In genomic region chr11:119095066-119095880, GRCh38 we compare ENCODE assay signal across 8 cellular contexts. TPM values are rescaled to one million over a fixed set of nuclear protein-coding genes. Genes with fewer than 3 reads are reported as not detected.
DNase-seq lines count a peak whose midpoint lies in the region; ATAC-seq and TF ChIP-seq lines count a peak whose summit lies in the region.

No MANE protein-coding gene starts in this region.

- H3K36me3 ChIP-seq in osteoblast (ENCODE audit: insufficient read depth, low read length) (peaks cover 54% of the 10 kb centered on the region), thoracic aorta (peaks cover 18% of the 10 kb centered on the region)

- TF ChIP-seq CTCF in GM12865 (IDR thresholded peaks at IDR 0.05; ENCODE audit: insufficient read depth, low read depth, low read length, missing control alignments) = no peak
- TF ChIP-seq CTCF in osteoblast (IDR thresholded peaks at IDR 0.05; ENCODE audit: extremely low read depth, low read depth, low read length) = peak; percentile 4
- no peak for TF ChIP-seq CTCF in thoracic aorta (IDR thresholded peaks at IDR 0.05)

- H3K27me3 ChIP-seq in osteoblast (ENCODE audit: insufficient read depth, low read length) = no peaks in the 10 kb centered on the region
- H3K27me3 ChIP-seq in thoracic aorta (replicated peaks; ENCODE audit: insufficient read depth) = no peaks in the 10 kb centered on the region

- ATAC-seq in HG02759 (IDR thresholded peaks at IDR 0.05; ENCODE audit: unreplicated experiment) (peak; percentile 85), thoracic aorta (ENCODE audit: insufficient number of reproducible peaks, low FRiP score, low read depth) (peak; percentile 97)
- peak; percentile 80 for ATAC-seq in activated naive CD8-positive, alpha-beta T cell treated with anti-CD3 and anti-CD28 coated beads, Interleukin-2, amount 10 ng/mL, durations not matched to agents 7 days and 5 days (ENCODE audit: low read depth)

- H3K27ac ChIP-seq in osteoblast (ENCODE audit: low read depth, low read length) (peak overlapping the region; percentile 80), thoracic aorta (peak overlapping the region; percentile 88 to 95)

- peaks cover 38% of the 10 kb centered on the region for H3K36me3 Mint-ChIP-seq in activated naive CD8-positive, alpha-beta T cell treated with anti-CD3 and anti-CD28 coated beads, Interleukin-2, amount 10 ng/mL, durations not matched to agents 7 days and 5 days

- DNase-seq in GM12865 (ENCODE audit: low read depth) (peak; percentile 100), NCI-H1105 treated with DMSO at 0.1 percent for 48 hours (lab: John Stamatoyannopoulos, UW) (peak; percentile 100), SKM-1 treated with dmso at 0.1 percent for 144 hours (lab: John Stamatoyannopoulos, UW; ENCODE audit: unreplicated experiment) (peak; percentile 94), head of caudate nucleus (peak; percentile 99 to 100 (median 100)), osteoblast (ENCODE audit: insufficient read length, low spot score, missing footprints) (peak; percentile 99), thoracic aorta (ENCODE audit: low spot score) (peak; percentile 97)
- DNase-seq in activated naive CD8-positive, alpha-beta T cell treated with anti-CD3 and anti-CD28 coated beads, Interleukin-2, amount 10 ng/mL, durations not matched to agents 7 days and 5 days = peak; percentile 99

- peaks cover 47% of the 10 kb centered on the region for H3K79me2 ChIP-seq in osteoblast (ENCODE audit: insufficient read depth, low read length)

- peak overlapping the region; percentile 61 for H3K4me3 ChIP-seq in GM12865 (ENCODE audit: low read depth, low read length)
- H3K4me3 ChIP-seq in osteoblast (ENCODE audit: insufficient read depth, low read length) = peak overlapping the region; percentile 88
- peak overlapping the region; percentile 86 for H3K4me3 ChIP-seq in thoracic aorta

- no peaks in the 10 kb centered on the region for H3K27me3 Mint-ChIP-seq in activated naive CD8-positive, alpha-beta T cell treated with anti-CD3 and anti-CD28 coated beads, Interleukin-2, amount 10 ng/mL, durations not matched to agents 7 days and 5 days

- no peaks in the 10 kb centered on the region for H3K9me3 ChIP-seq in osteoblast (ENCODE audit: low read depth, low read length)
- H3K9me3 ChIP-seq in thoracic aorta = no peaks in the 10 kb centered on the region

- H3K4me3 Mint-ChIP-seq in activated naive CD8-positive, alpha-beta T cell treated with anti-CD3 and anti-CD28 coated beads, Interleukin-2, amount 10 ng/mL, durations not matched to agents 7 days and 5 days = peak overlapping the region; percentile 91

- H3K4me1 Mint-ChIP-seq in activated naive CD8-positive, alpha-beta T cell treated with anti-CD3 and anti-CD28 coated beads, Interleukin-2, amount 10 ng/mL, durations not matched to agents 7 days and 5 days = peaks cover 46% of the 10 kb centered on the region

- peak overlapping the region; percentile 92 for H3K27ac Mint-ChIP-seq in activated naive CD8-positive, alpha-beta T cell treated with anti-CD3 and anti-CD28 coated beads, Interleukin-2, amount 10 ng/mL, durations not matched to agents 7 days and 5 days

- intact Hi-C loops in head of caudate nucleus (cut with DNase I) = no loop called here

- peaks cover 15% of the 10 kb centered on the region for H4K20me1 ChIP-seq in osteoblast (ENCODE audit: insufficient read depth, low read length)

- peak overlapping the region; percentile 93 for H3K4me2 ChIP-seq in osteoblast (ENCODE audit: insufficient read depth, low read length)

- peaks cover 25% of the 10 kb centered on the region for H3K4me1 ChIP-seq in osteoblast (ENCODE audit: insufficient read depth, low read length)
- H3K4me1 ChIP-seq in thoracic aorta (ENCODE audit: control insufficient read depth in 1 of 2, low read depth in 2 of 2) = peaks cover 18 to 30% of the 10 kb centered on the region in 2 donors

- POLR2A ChIA-PET in activated naive CD8-positive, alpha-beta T cell treated with anti-CD3 and anti-CD28 coated beads, Interleukin-2, amount 10 ng/mL, durations not matched to agents 7 days and 5 days (lab: Charles Lee) = interaction anchor here (0.5 to 5.9 kb wide), 35 partner anchors 10 to 868 kb away, joined by 3 to 108 read pairs (median 5); partner anchors contain the start of genes C2CD2L, CBL, DDX6 and HINFP

- peak overlapping the region; percentile 55 for H2AFZ ChIP-seq in osteoblast (ENCODE audit: low read length)

- H3K9me3 Mint-ChIP-seq in activated naive CD8-positive, alpha-beta T cell treated with anti-CD3 and anti-CD28 coated beads, Interleukin-2, amount 10 ng/mL, durations not matched to agents 7 days and 5 days = no peaks in the 10 kb centered on the region

RNA-seq across cellular contexts. Expression of gene DPAGT1, which starts 6.4 kb away (rescaled TPM):
- 10 to 100 TPM; 43.2 to 56.1 TPM for total RNA-seq in activated naive CD8-positive, alpha-beta T cell treated with anti-CD3 and anti-CD28 coated beads, Interleukin-2, amount 10 ng/mL, durations not matched to agents 7 days and 5 days
- total RNA-seq in osteoblast (20.3 and 22.1 TPM in 2 replicates), thoracic aorta (10 to 100 TPM; 21.4 to 44.3 TPM)

RNA-seq across cellular contexts. Expression of gene HMBS, which starts 10.6 kb away (rescaled TPM):
- 10 to 100 TPM; 18.0 to 18.8 TPM for total RNA-seq in activated naive CD8-positive, alpha-beta T cell treated with anti-CD3 and anti-CD28 coated beads, Interleukin-2, amount 10 ng/mL, durations not matched to agents 7 days and 5 days
- 5.0 and 8.7 TPM in 2 replicates for total RNA-seq in osteoblast
- 10 to 100 TPM in 1 of 2 donors, 1 to 10 TPM in 1; 5.7 to 27.2 TPM for total RNA-seq in thoracic aorta

RNA-seq across cellular contexts. Expression of gene C2CD2L, which starts 11.9 kb away (rescaled TPM):
- 10 to 100 TPM; 32.2 to 32.6 TPM for total RNA-seq in activated naive CD8-positive, alpha-beta T cell treated with anti-CD3 and anti-CD28 coated beads, Interleukin-2, amount 10 ng/mL, durations not matched to agents 7 days and 5 days
- 5.0 and 6.2 TPM in 2 replicates for total RNA-seq in osteoblast
- 10 to 100 TPM; 10.0 to 13.4 TPM for total RNA-seq in thoracic aorta

RNA-seq across cellular contexts. Expression of gene HINFP, which starts 26.1 kb away (rescaled TPM):
- total RNA-seq in activated naive CD8-positive, alpha-beta T cell treated with anti-CD3 and anti-CD28 coated beads, Interleukin-2, amount 10 ng/mL, durations not matched to agents 7 days and 5 days = 10 to 100 TPM; 52.4 to 52.6 TPM
- total RNA-seq in osteoblast = 20.6 and 22.8 TPM in 2 replicates
- 10 to 100 TPM; 13.4 to 34.7 TPM for total RNA-seq in thoracic aorta

RNA-seq across cellular contexts. Expression of gene VPS11, which starts 27.7 kb away (rescaled TPM):
- 10 to 100 TPM; 41.2 to 46.2 TPM for total RNA-seq in activated naive CD8-positive, alpha-beta T cell treated with anti-CD3 and anti-CD28 coated beads, Interleukin-2, amount 10 ng/mL, durations not matched to agents 7 days and 5 days
- total RNA-seq in osteoblast = 35.1 and 37.1 TPM in 2 replicates
- 10 to 100 TPM; 32.0 to 35.3 TPM for total RNA-seq in thoracic aorta

Comparison
In these comparisons a context has a peak if more than half of its experiments do, and no peak if none do; other contexts are left out.
1. Peak in every context shown above with its lines: DNase-seq, ATAC-seq, H3K4me3 ChIP-seq and H3K27ac ChIP-seq.